Comparison of ENCODE assay signal across 25 cellular contexts in the genomic region with DNA sequence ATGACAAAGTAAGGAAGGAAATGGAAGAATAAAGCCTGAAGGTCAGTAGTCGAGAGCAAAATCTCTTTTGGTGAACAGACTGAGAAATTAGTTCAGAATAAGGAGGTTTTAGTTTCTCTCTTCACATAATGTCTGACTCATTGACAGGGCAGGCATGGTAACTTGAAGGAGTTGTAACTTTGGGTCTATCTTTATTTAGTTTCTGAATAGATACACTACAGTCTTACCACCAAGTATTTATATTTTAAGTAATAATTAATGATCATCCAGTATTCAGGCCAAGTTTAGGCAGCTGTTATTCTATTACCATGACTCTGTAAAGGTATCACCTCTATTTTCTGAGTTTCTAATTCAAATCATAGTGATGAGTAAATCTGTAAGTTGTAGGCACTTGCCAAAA.
A peak's percentile ranks its signal among the peaks of the same experiment; 100 is the strongest.
DNase-seq lines count a peak whose midpoint lies in the region; ATAC-seq, FAIRE-seq and TF ChIP-seq lines count a peak whose summit lies in the region.
"Had no signal": no experiment of that assay in that cellular context is flagged by ENCODE, and none has a peak within 500 bp of the region (broad histone marks: within the 10 kb centered on the region; RNA-seq: fewer than 3 reads in every experiment).

No MANE protein-coding gene starts in this region.

- ATAC-seq in GM18520 (IDR thresholded peaks at IDR 0.05; ENCODE audit: unreplicated experiment) (peak; percentile 53), GM21423 (IDR thresholded peaks at IDR 0.05; ENCODE audit: unreplicated experiment) (peak; percentile 72), HG03159 (IDR thresholded peaks at IDR 0.05; ENCODE audit: unreplicated experiment) (peak; percentile 58), pancreas (no peak)
- ATAC-seq: GM23338, heart right ventricle, left ventricle myocardium superior, WTC11 had no signal

- no peak overlapping the region for H3K9ac ChIP-seq in fibroblast of lung (ENCODE audit: insufficient read depth, low read length)
- H3K9ac ChIP-seq: BLaER1 treated with 17β-estradiol and CSF1 and Interleukin-3, amounts not matched to agents 10 nM and 100 nM had no signal

- no peaks in the 10 kb centered on the region for H3K9me3 ChIP-seq in fibroblast of lung (ENCODE audit: control insufficient read depth, insufficient read depth, low read depth, low read length)
- H3K9me3 ChIP-seq in pancreas, result no peaks in the 10 kb centered on the region
- no peaks in the 10 kb centered on the region for H3K9me3 ChIP-seq in A673 (ENCODE audit: low read depth, low read length, poor library complexity, severe bottlenecking)
- H3K9me3 ChIP-seq: BLaER1 treated with 17β-estradiol and CSF1 and Interleukin-3, amounts not matched to agents 10 nM and 100 nM; heart right ventricle had no signal

- no TSS peak for BruUV-seq in A673 (replicated peaks; lab: Mats Ljungman, UMichigan)

- no peaks in the 10 kb centered on the region for H4K20me1 ChIP-seq in fibroblast of lung (ENCODE audit: control insufficient read depth, extremely low read depth, insufficient read depth, low read length)
- H4K20me1 ChIP-seq: BLaER1 treated with 17β-estradiol and CSF1 and Interleukin-3, amounts not matched to agents 10 nM and 100 nM had no signal

- POLR2A ChIA-PET in A673 (lab: Charles Lee; ENCODE audit: low non-redundant PET), result no interaction called here

- H3K36me3 ChIP-seq in fibroblast of lung (ENCODE audit: control insufficient read depth, insufficient read depth, low read length) (no peaks in the 10 kb centered on the region), pancreas (no peaks in the 10 kb centered on the region), A673 (ENCODE audit: insufficient read depth, low read length, poor library complexity, severe bottlenecking) (no peaks in the 10 kb centered on the region)
- H3K36me3 ChIP-seq: BLaER1 treated with 17β-estradiol and CSF1 and Interleukin-3, amounts not matched to agents 10 nM and 100 nM; heart right ventricle had no signal

- WGBS in pancreas, 2 donors, result 27 to 43% methylated on average over 1 of the region's 1 CpG

- CTCF ChIA-PET in A673 (lab: Charles Lee), result no interaction called here

- TF ChIP-seq CTCF in fibroblast of lung (conservative IDR thresholded peaks at IDR 0.05 in 1 of 2, IDR thresholded peaks at IDR 0.05 in 1 of 2; ENCODE audit: low read depth in 1 of 2, low read length in 2 of 2) (no peak), pancreas (IDR thresholded peaks at IDR 0.05) (no peak), A673 (conservative IDR thresholded peaks at IDR 0.05; ENCODE audit: low read depth, low read length) (no peak)

- no peaks in the 10 kb centered on the region for H3K79me2 ChIP-seq in fibroblast of lung (ENCODE audit: control insufficient read depth, insufficient read depth, low read length)

- intact Hi-C loops in pancreas (cut with DNase I) (no loop called here), posterior vena cava (cut with DNase I) (no loop called here), A673 (cut with micrococcal nuclease; ENCODE audit: unreplicated experiment) (no loop called here)

- no peak overlapping the region for H3K4me2 ChIP-seq in fibroblast of lung (ENCODE audit: extremely low read depth, insufficient read depth, low read length)
- H3K4me2 ChIP-seq: BLaER1 treated with 17β-estradiol and CSF1 and Interleukin-3, amounts not matched to agents 10 nM and 100 nM; GM23338 had no signal

- no peak for FAIRE-seq in pancreas (lab: Jason Lieb, UNC)
- FAIRE-seq: D721Med had no signal

- H3K4me1 ChIP-seq in fibroblast of lung (ENCODE audit: control insufficient read depth, extremely low read depth, insufficient read depth, low read length) (peaks cover 2% of the 10 kb centered on the region), pancreas (no peaks in the 10 kb centered on the region), A673 (ENCODE audit: insufficient read depth, low read length, poor library complexity, severe bottlenecking) (no peaks in the 10 kb centered on the region)
- H3K4me1 ChIP-seq: BLaER1 treated with 17β-estradiol and CSF1 and Interleukin-3, amounts not matched to agents 10 nM and 100 nM; heart right ventricle had no signal

- peak in 1 of 2 donors; percentile 28 for DNase-seq in fibroblast of lung (ENCODE audit: low read depth in 2 of 2)
- DNase-seq in pancreas, result no peak
- no peak for DNase-seq in NOMO-1 (lab: John Stamatoyannopoulos, UW; ENCODE audit: unreplicated experiment in 2 of 2)
- DNase-seq in posterior vena cava (ENCODE audit: low spot score), result no peak
- DNase-seq in A673 (ENCODE audit: low spot score), result no peak
- DNase-seq: ACHN; activated CD4-positive, alpha-beta T cell treated with anti-CD3 and anti-CD28 coated beads, Interleukin-2, amount 50 U/mL, for 4 hours; activated effector memory CD4-positive, alpha-beta T cell treated with anti-CD3 and anti-CD28 coated beads, Interleukin-2, amount 50 U/mL, for 16 hours; cortex of kidney; heart right ventricle; immature natural killer cell; Karpas-422; left ventricle myocardium superior; NCI-H1092; NCI-H2029; NCI-H446; stimulated activated CD4-positive, alpha-beta T cell treated with anti-CD3 and anti-CD28 coated beads, Interleukin-2, amount 100 ng/mL, for 24 hours; stimulated activated naive CD4-positive, alpha-beta T cell treated with Interleukin-2 at 50 U/mL for 16 hours had no signal

- H3K27ac ChIP-seq in fibroblast of lung (ENCODE audit: insufficient read depth, low read length) (no peak overlapping the region), pancreas (no peak overlapping the region), A673 (ENCODE audit: low read depth, low read length, poor library complexity, severe bottlenecking) (no peak overlapping the region)
- H3K27ac ChIP-seq: BLaER1 treated with 17β-estradiol and CSF1 and Interleukin-3, amounts not matched to agents 10 nM and 100 nM; heart right ventricle had no signal

- H3K4me3 ChIP-seq in fibroblast of lung (replicated peaks in 1 of 4; ENCODE audit: control extremely low read depth in 1 of 4, insufficient read depth in 1 of 4, low read depth in 3 of 4, low read length in 4 of 4) (no peak overlapping the region), pancreas (no peak overlapping the region), A673 (ENCODE audit: low read depth, low read length, poor library complexity, severe bottlenecking) (no peak overlapping the region)
- H3K4me3 ChIP-seq: BLaER1 treated with 17β-estradiol and CSF1 and Interleukin-3, amounts not matched to agents 10 nM and 100 nM; GM23338; heart right ventricle had no signal

- H3K27me3 ChIP-seq in fibroblast of lung (ENCODE audit: control insufficient read depth, insufficient read depth, low read length), result no peaks in the 10 kb centered on the region
- H3K27me3 ChIP-seq in pancreas, result no peaks in the 10 kb centered on the region
- no peaks in the 10 kb centered on the region for H3K27me3 ChIP-seq in A673 (replicated peaks; ENCODE audit: insufficient read depth, low read depth, low read length, poor library complexity)
- H3K27me3 ChIP-seq: BLaER1 treated with 17β-estradiol and CSF1 and Interleukin-3, amounts not matched to agents 10 nM and 100 nM; heart right ventricle had no signal

- peak overlapping the region; percentile 15 for H2AFZ ChIP-seq in fibroblast of lung (ENCODE audit: low read length)

Comparison
In these comparisons a context has a peak if more than half of its experiments do, and no peak if none do; other contexts are left out.
1. ATAC-seq: peak in GM18520 (single experiment), GM21423 (single experiment) and HG03159 (single experiment); none in pancreas (0 of 4).